In the genomic region with DNA sequence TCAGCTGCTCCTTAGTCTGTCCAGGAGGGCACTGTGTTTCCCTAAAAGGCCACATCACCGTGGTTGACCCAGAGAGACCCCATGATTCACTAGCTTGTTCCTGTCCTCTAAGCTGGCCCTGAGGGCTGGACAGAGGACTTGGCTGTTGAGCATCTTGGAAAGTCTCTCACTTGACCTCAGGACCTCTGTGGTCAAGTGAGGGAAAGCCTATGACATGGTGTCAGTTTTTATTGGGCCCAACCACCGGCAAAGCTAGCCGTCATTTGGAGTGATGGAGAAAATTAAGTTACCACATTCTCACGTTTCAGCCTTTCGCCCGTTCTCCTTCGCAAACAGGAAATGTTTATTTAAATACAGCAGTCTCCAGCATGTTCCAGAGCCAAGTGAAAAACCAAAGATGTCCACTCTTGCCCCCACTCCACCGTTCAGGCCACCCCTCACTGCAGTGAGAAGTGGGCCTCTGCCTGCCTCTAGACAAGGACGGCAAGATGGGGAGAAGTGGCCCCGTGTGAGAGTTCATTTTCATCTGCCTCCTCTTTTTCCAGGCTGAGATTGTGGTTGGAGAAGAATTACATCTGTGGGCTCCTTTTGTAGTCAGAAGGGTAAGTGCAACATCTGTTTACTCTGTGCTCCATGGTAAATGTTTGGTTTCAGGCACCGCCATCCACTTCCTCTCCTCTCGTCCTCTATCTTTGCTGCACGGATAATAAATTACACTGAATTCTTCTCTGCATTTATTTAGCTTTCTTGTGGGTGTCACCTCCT, we compare ENCODE assay signal across 13 cellular contexts. TPM values are rescaled to one million over a fixed set of nuclear protein-coding genes. Genes with fewer than 3 reads are reported as not detected.
DNase-seq lines count a peak whose midpoint lies in the region; ATAC-seq, FAIRE-seq and TF ChIP-seq lines count a peak whose summit lies in the region.
"Had no signal": no experiment of that assay in that cellular context is flagged by ENCODE, and none has a peak within 500 bp of the region (broad histone marks: within the 10 kb centered on the region; RNA-seq: fewer than 3 reads in every experiment).

No MANE protein-coding gene starts in this region.

- no peak overlapping the region for H3K9ac ChIP-seq in astrocyte (ENCODE audit: low read length)

- no peaks in the 10 kb centered on the region for H3K36me3 ChIP-seq in astrocyte (ENCODE audit: insufficient read depth, low read length)
- no peaks in the 10 kb centered on the region for H3K36me3 ChIP-seq in upper lobe of right lung
- H3K36me3 ChIP-seq: spleen had no signal

- H3K79me2 ChIP-seq in astrocyte (ENCODE audit: insufficient read depth, low read length), result peaks cover 8% of the 10 kb centered on the region

- H3K4me3 Mint-ChIP-seq in astrocyte (ENCODE audit: unreplicated experiment) (peak overlapping the region; percentile 66), mesothelial cell of epicardium (no peak overlapping the region)
- H3K4me3 Mint-ChIP-seq in activated CD4-positive, alpha-beta memory T cell treated with anti-CD3 and anti-CD28 coated beads, Interleukin-2, amount 10 ng/mL, durations not matched to agents 7 days and 5 days, result no peak overlapping the region

- DNase-seq in Right ventricle myocardium superior, result peak; percentile 45
- no peak for DNase-seq in cardiac septum (ENCODE audit: low spot score)
- DNase-seq in astrocyte (ENCODE audit: low read depth), result peak; percentile 57
- DNase-seq in mesothelial cell of epicardium (ENCODE audit: low spot score in 2 of 2, unreplicated experiment in 2 of 2), result no peak
- no peak for DNase-seq in upper lobe of right lung
- no peak for DNase-seq in frontal cortex (ENCODE audit: low spot score in 2 of 2)
- no peak for DNase-seq in activated CD4-positive, alpha-beta memory T cell treated with anti-CD3 and anti-CD28 coated beads, Interleukin-2, amount 10 ng/mL, durations not matched to agents 7 days and 5 days
- DNase-seq: ACHN, DND-41, spleen had no signal

- POLR2A ChIA-PET in activated CD4-positive, alpha-beta memory T cell treated with anti-CD3 and anti-CD28 coated beads, Interleukin-2, amount 10 ng/mL, durations not matched to agents 7 days and 5 days (lab: Charles Lee), result no interaction called here

- H2AFZ ChIP-seq in astrocyte (ENCODE audit: low read depth, low read length), result no peak overlapping the region

- H3K27me3 ChIP-seq in astrocyte (ENCODE audit: insufficient read depth, low read length) (peaks cover 3% of the 10 kb centered on the region), upper lobe of right lung (peaks cover 25% of the 10 kb centered on the region)

- H3K9me3 Mint-ChIP-seq in astrocyte (ENCODE audit: unreplicated experiment) (no peaks in the 10 kb centered on the region), mesothelial cell of epicardium (no peaks in the 10 kb centered on the region)
- no peaks in the 10 kb centered on the region for H3K9me3 Mint-ChIP-seq in activated CD4-positive, alpha-beta memory T cell treated with anti-CD3 and anti-CD28 coated beads, Interleukin-2, amount 10 ng/mL, durations not matched to agents 7 days and 5 days
- H3K9me3 Mint-ChIP-seq: activated T-helper 2 cell treated with anti-CD3 and anti-CD28 coated beads, Interferon-gamma antibody, Interleukin-2, Interleukin-4, amounts not matched to agents 10 μg/mL and 5 μg/mL and 100 μg/mL, durations not matched to agents 14 hours and 24 hours and 36 hours had no signal

- H3K4me1 Mint-ChIP-seq in astrocyte (ENCODE audit: low read depth, unreplicated experiment) (peaks cover 20% of the 10 kb centered on the region), mesothelial cell of epicardium (peaks cover 37% of the 10 kb centered on the region)
- H3K4me1 Mint-ChIP-seq in activated CD4-positive, alpha-beta memory T cell treated with anti-CD3 and anti-CD28 coated beads, Interleukin-2, amount 10 ng/mL, durations not matched to agents 7 days and 5 days, result no peaks in the 10 kb centered on the region

- H3K27ac ChIP-seq in astrocyte (ENCODE audit: low read depth, low read length) (no peak overlapping the region), upper lobe of right lung (peak overlapping the region; percentile 51)
- H3K27ac ChIP-seq: RWPE1 had no signal

- ATAC-seq in Right ventricle myocardium superior (ENCODE audit: poor library complexity), result no peak
- ATAC-seq in upper lobe of right lung, result peak; percentile 18
- no peak for ATAC-seq in HG02642 (IDR thresholded peaks at IDR 0.05; ENCODE audit: poor library complexity, unreplicated experiment)

- no peak overlapping the region for H3K4me3 ChIP-seq in astrocyte (ENCODE audit: insufficient read depth, low read depth, low read length)
- H3K4me3 ChIP-seq in upper lobe of right lung, result no peak overlapping the region
- H3K4me3 ChIP-seq: spleen had no signal

- H3K27me3 Mint-ChIP-seq in astrocyte (ENCODE audit: low read depth, unreplicated experiment) (peaks cover 9% of the 10 kb centered on the region), mesothelial cell of epicardium (ENCODE audit: low read depth) (peaks cover 44% of the 10 kb centered on the region)
- H3K27me3 Mint-ChIP-seq in activated CD4-positive, alpha-beta memory T cell treated with anti-CD3 and anti-CD28 coated beads, Interleukin-2, amount 10 ng/mL, durations not matched to agents 7 days and 5 days, result peaks cover 30% of the 10 kb centered on the region

- H3K36me3 Mint-ChIP-seq in astrocyte (ENCODE audit: low read depth, unreplicated experiment) (no peaks in the 10 kb centered on the region), mesothelial cell of epicardium (no peaks in the 10 kb centered on the region)
- no peaks in the 10 kb centered on the region for H3K36me3 Mint-ChIP-seq in activated CD4-positive, alpha-beta memory T cell treated with anti-CD3 and anti-CD28 coated beads, Interleukin-2, amount 10 ng/mL, durations not matched to agents 7 days and 5 days (ENCODE audit: low read depth)

- FAIRE-seq in astrocyte (lab: Jason Lieb, UNC) (peak; percentile 37), frontal cortex (lab: Jason Lieb, UNC) (no peak)

- peaks cover 19% of the 10 kb centered on the region for H4K20me1 ChIP-seq in astrocyte (ENCODE audit: insufficient read depth, low read length)

- TF ChIP-seq CTCF in astrocyte (IDR thresholded peaks at IDR 0.05; ENCODE audit: insufficient read depth, low read depth, low read length) (no peak), mesothelial cell of epicardium (IDR thresholded peaks at IDR 0.05; ENCODE audit: unreplicated experiment) (no peak), upper lobe of right lung (IDR thresholded peaks at IDR 0.05) (no peak)

- intact Hi-C loops in Right ventricle myocardium superior (cut with DNase I) (no loop called here), cardiac septum (cut with DNase I) (no loop called here), upper lobe of right lung (cut with DNase I) (no loop called here)

- H3K4me1 ChIP-seq in astrocyte (ENCODE audit: insufficient read depth, low read length), result peaks cover 6% of the 10 kb centered on the region
- H3K4me1 ChIP-seq in upper lobe of right lung, result peaks cover 4% of the 10 kb centered on the region

- H3K9me3 ChIP-seq in astrocyte (ENCODE audit: insufficient read depth, low read depth, low read length), result no peaks in the 10 kb centered on the region
- no peaks in the 10 kb centered on the region for H3K9me3 ChIP-seq in upper lobe of right lung
- H3K9me3 ChIP-seq: spleen had no signal

- CTCF ChIA-PET in activated CD4-positive, alpha-beta memory T cell treated with anti-CD3 and anti-CD28 coated beads, Interleukin-2, amount 10 ng/mL, durations not matched to agents 7 days and 5 days (lab: Charles Lee), result no interaction called here

- H3K4me2 ChIP-seq in astrocyte (ENCODE audit: low read length), result no peak overlapping the region

- H3K27ac Mint-ChIP-seq in astrocyte (ENCODE audit: unreplicated experiment) (peak overlapping the region; percentile 31), mesothelial cell of epicardium (peak overlapping the region; percentile 37)
- no peak overlapping the region for H3K27ac Mint-ChIP-seq in activated CD4-positive, alpha-beta memory T cell treated with anti-CD3 and anti-CD28 coated beads, Interleukin-2, amount 10 ng/mL, durations not matched to agents 7 days and 5 days
- H3K27ac Mint-ChIP-seq: activated T-helper 2 cell treated with anti-CD3 and anti-CD28 coated beads, Interferon-gamma antibody, Interleukin-2, Interleukin-4, amounts not matched to agents 10 μg/mL and 5 μg/mL and 100 μg/mL, durations not matched to agents 14 hours and 24 hours and 36 hours had no signal

RNA-seq across cellular contexts. Expression of a gene that starts 4.3 kb away (rescaled TPM):
- total RNA-seq in Right ventricle myocardium superior (12.5 TPM), cardiac septum (16.6 TPM), astrocyte (20.7 and 33.0 TPM in 2 replicates), mesothelial cell of epicardium (64.1 to 65.1 TPM (median 64.3 TPM) in 3 replicates), upper lobe of right lung (70.0 TPM), frontal cortex (2.0 TPM)
- not detected for total RNA-seq in activated CD4-positive, alpha-beta memory T cell treated with anti-CD3 and anti-CD28 coated beads, Interleukin-2, amount 10 ng/mL, durations not matched to agents 7 days and 5 days

Comparison
In these comparisons a context has a peak if more than half of its experiments do, and no peak if none do; other contexts are left out.
1. DNase-seq: peak in Right ventricle myocardium superior (single experiment) and astrocyte (single experiment); none in cardiac septum (single experiment), mesothelial cell of epicardium (0 of 2), upper lobe of right lung (single experiment), frontal cortex (0 of 2) and activated CD4-positive, alpha-beta memory T cell treated with anti-CD3 and anti-CD28 coated beads, Interleukin-2, amount 10 ng/mL, durations not matched to agents 7 days and 5 days (single experiment).